Comparison of ENCODE assay signal across 13 cellular contexts in genomic region chr6:157571269-157571668, GRCh38.
DNase-seq lines count a peak whose midpoint lies in the region; ATAC-seq, FAIRE-seq and TF ChIP-seq lines count a peak whose summit lies in the region.
"Had no signal": no experiment of that assay in that cellular context is flagged by ENCODE, and none has a peak within 500 bp of the region (broad histone marks: within the 10 kb centered on the region; RNA-seq: fewer than 3 reads in every experiment).

No MANE protein-coding gene starts in this region.

- TF ChIP-seq CTCF in GM23338 (conservative IDR thresholded peaks at IDR 0.05; ENCODE audit: low read depth in 2 of 2): no peak

- ATAC-seq in GM19043 (IDR thresholded peaks at IDR 0.05; ENCODE audit: low read depth, unreplicated experiment): peak; percentile 72
- ATAC-seq in GM23338: no peak
- peak; percentile 50 for ATAC-seq in HG03442 (IDR thresholded peaks at IDR 0.05; ENCODE audit: unreplicated experiment)
- ATAC-seq: K562, T-cell had no signal

- H3K4me3 ChIP-seq in GM23338 (no peak overlapping the region), small intestine (ENCODE audit: low read depth in 1 of 2, low read length in 2 of 2) (no peak overlapping the region)
- H3K4me3 ChIP-seq: K562 had no signal

- no peak overlapping the region for H3K4me2 ChIP-seq in GM23338

- peak overlapping the region; percentile 60 for H2AFZ ChIP-seq in GM23338

- peaks cover 12% of the 10 kb centered on the region; the same call in 2 of the 3 replicates for H3K4me1 Mint-ChIP-seq in GM23338

- H3K79me2 ChIP-seq in GM23338 (replicated peaks; ENCODE audit: insufficient read depth): no peaks in the 10 kb centered on the region

- WGBS in small intestine, 3 donors: 74 to 92% (median 90%) methylated on average over 4 of the region's 4 CpGs

- H3K4me3 Mint-ChIP-seq in GM23338: no peak overlapping the region
- H3K4me3 Mint-ChIP-seq: T-cell had no signal

- DNase-seq in GM23338 (ENCODE audit: low spot score) (no peak), islet precursor cell (peak; percentile 67), SKM-1 treated with dmso at 0.1 percent for 144 hours (lab: John Stamatoyannopoulos, UW; ENCODE audit: unreplicated experiment) (no peak), DMS114 treated with DMSO at 0.1 percent for 48 hours (lab: John Stamatoyannopoulos, UW; ENCODE audit: unreplicated experiment) (no peak), small intestine (no peak)
- no peak for DNase-seq in stimulated activated CD4-positive, alpha-beta T cell treated with anti-CD3 and anti-CD28 coated beads, Interleukin-1b, Interleukin-23, amount 100 ng/mL, for 48 hours
- DNase-seq: aorta, NCI-H526 treated with DMSO at 0.1 percent for 48 hours, T-cell had no signal

- no peaks in the 10 kb centered on the region for H4K20me1 ChIP-seq in GM23338 (replicated peaks; ENCODE audit: insufficient read depth)

- H3K36me3 Mint-ChIP-seq in GM23338 (ENCODE audit: low read depth): no peaks in the 10 kb centered on the region; the same call in 2 of the 3 replicates

- peaks cover 8% of the 10 kb centered on the region; the same call in 2 of the 3 replicates for H3K9me3 Mint-ChIP-seq in GM23338
- H3K9me3 Mint-ChIP-seq: T-cell had no signal

- H3F3A ChIP-seq in GM23338 (replicated peaks; ENCODE audit: low read depth): no peaks in the 10 kb centered on the region

- H3K27me3 ChIP-seq in GM23338 (ENCODE audit: insufficient read depth) (no peaks in the 10 kb centered on the region), small intestine (ENCODE audit: control insufficient read depth in 2 of 2, insufficient read depth in 2 of 2, low read length in 2 of 2) (no peaks in the 10 kb centered on the region)

- H3K36me3 ChIP-seq in GM23338 (ENCODE audit: insufficient read depth) (no peaks in the 10 kb centered on the region), small intestine (ENCODE audit: control insufficient read depth in 2 of 2, insufficient read depth in 2 of 2, low read length in 2 of 2) (no peaks in the 10 kb centered on the region)

- no peaks in the 10 kb centered on the region for H3K9me3 ChIP-seq in small intestine (ENCODE audit: control insufficient read depth, low read depth)

- H3K9me2 ChIP-seq in GM23338 (ENCODE audit: insufficient read depth): no peaks in the 10 kb centered on the region

- H3K4me1 ChIP-seq in GM23338 (ENCODE audit: insufficient read depth) (no peaks in the 10 kb centered on the region), small intestine (ENCODE audit: control insufficient read depth in 2 of 2, insufficient read depth in 1 of 2, low read depth in 1 of 2, low read length in 1 of 2) (no peaks in the 10 kb centered on the region)

- no peak overlapping the region for H3K27ac ChIP-seq in GM23338 (ENCODE audit: low read depth)
- no peak overlapping the region for H3K27ac ChIP-seq in small intestine (ENCODE audit: low read depth in 1 of 2, low read length in 1 of 2)

- H3K27me3 Mint-ChIP-seq in GM23338 (ENCODE audit: insufficient read depth, low read depth, poor library complexity): peaks cover 4% of the 10 kb centered on the region
- H3K27me3 Mint-ChIP-seq: T-cell had no signal

- H3K27ac Mint-ChIP-seq in GM23338: no peak overlapping the region
- H3K27ac Mint-ChIP-seq: T-cell had no signal

- FAIRE-seq in small intestine (lab: Jason Lieb, UNC): no peak
- FAIRE-seq: H1, K562 had no signal

TF ChIP-seq in GM23338, 12 proteins besides CTCF, POLR2A, EP300 and RAD21 (continues in another document):
- TF ChIP-seq NANOG (IDR thresholded peaks at IDR 0.05; ENCODE audit: borderline replicate concordance) (no peak), EZH2phosphoT487 (IDR thresholded peaks at IDR 0.05; ENCODE audit: unreplicated experiment) (no peak), CREB1 (CRISPR knock-in tag; IDR thresholded peaks at IDR 0.05; ENCODE audit: low read depth) (no peak), POLR2AphosphoS5 (IDR thresholded peaks at IDR 0.05; ENCODE audit: low read depth) (no peak), ZNF331 (CRISPR knock-in tag; IDR thresholded peaks at IDR 0.05; ENCODE audit: low read depth) (no peak), ETS1 (IDR thresholded peaks at IDR 0.05) (no peak), STAT1 (IDR thresholded peaks at IDR 0.05; ENCODE audit: unreplicated experiment) (no peak), REST (IDR thresholded peaks at IDR 0.05; ENCODE audit: unreplicated experiment) (no peak), EZH2 (IDR thresholded peaks at IDR 0.05; ENCODE audit: low read depth, unreplicated experiment) (no peak), JUNB (IDR thresholded peaks at IDR 0.05; ENCODE audit: unreplicated experiment) (no peak)
